7 cellular contexts compared by ENCODE assay signal in the genomic region with DNA sequence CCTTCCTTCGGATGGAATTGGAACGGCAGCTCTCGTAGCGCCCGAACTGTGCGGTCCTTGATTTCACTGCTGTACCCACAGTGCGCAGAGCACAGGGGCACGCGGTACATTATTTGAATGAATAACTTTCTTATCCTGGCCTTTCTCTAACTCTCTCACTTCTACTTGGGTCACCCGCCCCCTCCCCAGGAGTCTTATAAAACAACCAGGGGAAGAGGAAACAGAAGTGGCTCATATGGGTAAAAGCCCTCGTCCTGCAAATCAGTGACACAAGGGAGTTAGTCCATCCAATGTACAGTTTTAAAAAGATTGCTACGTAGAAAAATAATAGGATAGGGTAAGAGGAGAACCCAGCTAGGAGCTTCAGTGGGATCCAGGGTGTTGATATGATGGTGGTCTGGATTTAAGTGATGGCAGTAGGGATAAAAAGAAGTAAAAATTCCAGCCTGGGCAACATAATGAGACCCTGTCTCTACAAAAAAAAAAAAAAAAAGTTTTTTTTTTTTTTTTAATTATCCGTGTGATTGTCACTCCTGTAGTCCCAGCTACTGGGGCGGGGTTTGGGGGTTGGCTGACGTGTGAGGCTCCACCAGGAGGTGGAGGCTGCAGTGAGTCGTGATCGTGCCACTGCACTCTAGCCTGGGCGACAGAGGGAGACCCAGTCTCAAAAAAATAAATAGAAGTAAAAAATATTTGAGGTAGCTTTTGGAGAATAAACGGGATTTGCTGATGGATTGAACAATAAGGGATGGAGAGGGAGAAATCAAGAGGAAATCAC. TPM values are rescaled to one million over a fixed set of nuclear protein-coding genes. Genes with fewer than 3 reads are reported as not detected.
A peak's percentile ranks its signal among the peaks of the same experiment; 100 is the strongest.
DNase-seq lines count a peak whose midpoint lies in the region; ATAC-seq, FAIRE-seq and TF ChIP-seq lines count a peak whose summit lies in the region.

No MANE protein-coding gene starts in this region.

- H3K9me3 Mint-ChIP-seq in brain = peaks cover 0 to 2% (median 0%) of the 10 kb centered on the region in 5 experiments

- DNase-seq in HuH-7.5 (ENCODE audit: low spot score) (peak; percentile 33), SW 1271 (lab: John Stamatoyannopoulos, UW) (peak; percentile 23 to 36), HepG2 (ENCODE audit: low spot score) (no peak), GM13976 (ENCODE audit: low spot score) (no peak)
- DNase-seq in stimulated activated CD8-positive, alpha-beta memory T cell treated with anti-CD3 and anti-CD28 coated beads, Interleukin-15, amount 100 ng/mL, for 48 hours (ENCODE audit: low read depth in 2 of 2) = peak; percentile 32 to 44

- peak overlapping the region; percentile 49; the same call in 1 of the 2 replicates for H3K9ac ChIP-seq in HepG2 (ENCODE audit: insufficient read depth, low read depth, low read length)

- ATAC-seq in GM18520 (IDR thresholded peaks at IDR 0.05; ENCODE audit: unreplicated experiment) (peak; percentile 20), HepG2 (peak; percentile 78)

- H3K4me3 ChIP-seq in HepG2 (replicated peaks in 1 of 3; ENCODE audit: insufficient read depth in 1 of 3, low read depth in 2 of 3, low read length in 3 of 3) = peak overlapping the region; percentile 58 to 87 (median 61)

- no peak for TF ChIP-seq POLR2A in HepG2 (IDR thresholded peaks at IDR 0.05; ENCODE audit: insufficient read depth in 1 of 2, low read depth in 2 of 2, low read length in 2 of 2)

- H3K27ac Mint-ChIP-seq in brain = peak overlapping the region in 2 of 5 experiments; percentile 10 to 57

- WGBS in HepG2 (ENCODE audit: low lambda C conversion rate) = 1% methylated on average over 16 of the region's 19 CpGs

- peaks cover 36% of the 10 kb centered on the region for H3K4me1 ChIP-seq in HepG2 (ENCODE audit: insufficient read depth, low read length)

- H3K4me1 Mint-ChIP-seq in brain = peaks cover 23% of the 10 kb centered on the region

- BruUV-seq in HepG2 (replicated peaks; lab: Mats Ljungman, UMichigan) = no TSS peak

- no peaks in the 10 kb centered on the region for H3K36me3 ChIP-seq in HepG2 (replicated peaks in 1 of 2; ENCODE audit: control insufficient read depth in 1 of 2, insufficient read depth in 2 of 2, low read length in 2 of 2)

- H3K4me2 ChIP-seq in HepG2 (ENCODE audit: low read depth, low read length) = peak overlapping the region; percentile 81

- FAIRE-seq in HepG2 (lab: Jason Lieb, UNC) = no peak

- no peak for TF ChIP-seq RAD21 in HepG2 (CRISPR knock-in tag; IDR thresholded peaks at IDR 0.05)

- no peaks in the 10 kb centered on the region for H3K36me3 Mint-ChIP-seq in brain

- intact Hi-C loops in HepG2 (cut with micrococcal nuclease; ENCODE audit: unreplicated experiment) = no loop called here

- no peak overlapping the region for H3K27ac ChIP-seq in HepG2 (ENCODE audit: extremely low read length, insufficient read depth, low read length)

- H3K79me2 ChIP-seq in HepG2 (ENCODE audit: insufficient read depth, low read length) = no peaks in the 10 kb centered on the region

- POLR2A ChIA-PET in HepG2 (lab: Yijun Ruan, JAX) = interaction anchor here (0.9 kb wide), 1 partner anchor 9 kb away, joined by 3 read pairs; no protein-coding TSS in a partner anchor

- in situ Hi-C loops in HepG2 (cut with HindIII; ENCODE audit: extremely low pct_ligation_motif_present, low pct_unique_long_range_greater_than_20kb) (no loop called here), GM13976 (cut with MboI; ENCODE audit: low sequenced_read_pairs, unreplicated experiment) (no loop called here)

- no peaks in the 10 kb centered on the region for H4K20me1 ChIP-seq in HepG2 (ENCODE audit: insufficient read depth, low read length)

- peaks cover 0 to 2% of the 10 kb centered on the region in 2 experiments; a peak in 1 of 5 replicates for H3K27me3 ChIP-seq in HepG2 (ENCODE audit: control insufficient read depth in 1 of 2, insufficient read depth in 2 of 2, low read length in 2 of 2)

- TF ChIP-seq CTCF in brain (conservative IDR thresholded peaks at IDR 0.05) (peak in 1 of 2 experiments; percentile 10), HepG2 (CRISPR knock-in tag; IDR thresholded peaks at IDR 0.05) (no peak; the same call in 1 of the 2 replicates), GM13976 (IDR thresholded peaks at IDR 0.05; ENCODE audit: borderline replicate concordance, control extremely low read depth, extremely low read depth, insufficient read depth, missing control alignments) (no peak)

- H2AFZ ChIP-seq in HepG2 (ENCODE audit: low read length) = peak overlapping the region; percentile 78

- H3K9me3 ChIP-seq in HepG2 (ENCODE audit: low read length) = no peaks in the 10 kb centered on the region

- H3K27me3 Mint-ChIP-seq in brain = peaks cover 22% of the 10 kb centered on the region

- H3K4me3 Mint-ChIP-seq in brain = peak overlapping the region; percentile 88 to 91 (median 89)

- CTCF ChIA-PET in HepG2 (lab: Yijun Ruan, JAX; ENCODE audit: low intra/inter-chr PET ratio, low total read pairs) = no interaction called here

- no peak for TF ChIP-seq EP300 in HepG2 (IDR thresholded peaks at IDR 0.05; ENCODE audit: low read depth in 2 of 2, low read length in 2 of 2)
- TF ChIP-seq EP300 in HepG2 (CRISPR knock-in tag; IDR thresholded peaks at IDR 0.05; ENCODE audit: borderline replicate concordance) = no peak

TF ChIP-seq in HepG2, 621 proteins besides CTCF, POLR2A, EP300 and RAD21 (continues in another document):
- TF ChIP-seq ETV5 (CRISPR knock-in tag; IDR thresholded peaks at IDR 0.05; ENCODE audit: borderline replicate concordance) (0 out of 2 replicates have a peak, but pooled peaks have one; percentile 7), GFI1 (CRISPR knock-in tag; IDR thresholded peaks at IDR 0.05; ENCODE audit: borderline replicate concordance) (0 out of 2 replicates have a peak, but pooled peaks have one; percentile 5)

RNA-seq across cellular contexts. Expression of a gene that starts 7.1 kb away (rescaled TPM):
- polyA plus RNA-seq in brain (ENCODE audit: insufficient read depth, low read depth, low replicate concordance) = 25.2 TPM
- 33.7 and 37.6 TPM in 2 replicates for total RNA-seq in HepG2 (2016; rRNA removed; fragmentation: Illumina TruSeq; extraction: Trizol)
- total RNA-seq in HepG2 (2016; cell fraction: cytosol; rRNA removed; fragmentation: Illumina TruSeq; extraction: Trizol; ENCODE audit: low read depth) = 2.0 and 2.6 TPM in 2 replicates
- total RNA-seq in HepG2 (2016; cell fraction: insoluble cytoplasmic fraction; rRNA removed; fragmentation: Illumina TruSeq; extraction: Trizol) = 33.9 and 35.3 TPM in 2 replicates
- 9.5 and 10.0 TPM in 2 replicates for total RNA-seq in HepG2 (2016; cell fraction: membrane; rRNA removed; fragmentation: Illumina TruSeq; extraction: Trizol)
- total RNA-seq in HepG2 (2016; cell fraction: nucleus; rRNA removed; fragmentation: Illumina TruSeq; extraction: Trizol) = 18.8 and 19.9 TPM in 2 replicates
- 13.8 and 15.2 TPM in 2 replicates for polyA plus RNA-seq in HepG2 (2011; rRNA removed)
- polyA plus RNA-seq in HepG2 (2011; cell fraction: cytosol; rRNA removed) = 11.1 and 12.2 TPM in 2 replicates
- polyA plus RNA-seq in HepG2 (2011; cell fraction: nucleus; rRNA removed) = 22.6 and 24.9 TPM in 2 replicates
- polyA plus RNA-seq in HepG2 (2012) = 8.5 and 9.8 TPM in 2 replicates
- polyA plus RNA-seq in HepG2 (2016; cell fraction: cytosol; fragmentation: Illumina TruSeq; extraction: Trizol; ENCODE audit: low read depth) = 1.4 and 1.9 TPM in 2 replicates
- polyA plus RNA-seq in HepG2 (2016; cell fraction: insoluble cytoplasmic fraction; fragmentation: Illumina TruSeq; extraction: Trizol; ENCODE audit: low read depth) = 23.7 and 29.8 TPM in 2 replicates
- polyA plus RNA-seq in HepG2 (2016; cell fraction: membrane; fragmentation: Illumina TruSeq; extraction: Trizol; ENCODE audit: low read depth) = 4.5 and 4.6 TPM in 2 replicates
- 29.0 and 31.3 TPM in 2 replicates for polyA plus RNA-seq in HepG2 (2016; cell fraction: nucleus; fragmentation: Illumina TruSeq; extraction: Trizol; ENCODE audit: insufficient read depth, low read depth)
- polyA minus RNA-seq in HepG2 (2011; rRNA and poly(A)+ RNA removed; ENCODE audit: low replicate concordance) = 21.4 and 43.9 TPM in 2 replicates
- polyA minus RNA-seq in HepG2 (2011; cell fraction: cytosol; rRNA and poly(A)+ RNA removed) = 8.2 and 8.3 TPM in 2 replicates
- polyA minus RNA-seq in HepG2 (2011; cell fraction: nucleus; rRNA and poly(A)+ RNA removed) = 10.6 and 11.2 TPM in 2 replicates

RNA-seq across cellular contexts. Expression of a gene that starts 42.7 kb away (rescaled TPM):
- polyA plus RNA-seq in brain (ENCODE audit: insufficient read depth, low read depth, low replicate concordance) (36.5 TPM), HepG2 (2011; rRNA removed) (2.8 and 6.1 TPM in 2 replicates)
- 2.9 and 8.1 TPM in 2 replicates for total RNA-seq in HepG2 (2016; rRNA removed; fragmentation: Illumina TruSeq; extraction: Trizol)
- total RNA-seq in HepG2 (2016; cell fraction: cytosol; rRNA removed; fragmentation: Illumina TruSeq; extraction: Trizol; ENCODE audit: low read depth) = 0.88 and 1.3 TPM in 2 replicates
- 2.9 and 8.3 TPM in 2 replicates for total RNA-seq in HepG2 (2016; cell fraction: insoluble cytoplasmic fraction; rRNA removed; fragmentation: Illumina TruSeq; extraction: Trizol)
- 1.6 and 1.8 TPM in 2 replicates for total RNA-seq in HepG2 (2016; cell fraction: membrane; rRNA removed; fragmentation: Illumina TruSeq; extraction: Trizol)
- total RNA-seq in HepG2 (2016; cell fraction: nucleus; rRNA removed; fragmentation: Illumina TruSeq; extraction: Trizol) = 6.1 TPM in 2 replicates
- 2.6 and 5.3 TPM in 2 replicates for polyA plus RNA-seq in HepG2 (2011; cell fraction: cytosol; rRNA removed)
- 7.4 and 7.5 TPM in 2 replicates for polyA plus RNA-seq in HepG2 (2011; cell fraction: nucleus; rRNA removed)
- polyA plus RNA-seq in HepG2 (2012) = 1.9 and 2.5 TPM in 2 replicates
- polyA plus RNA-seq in HepG2 (2016; cell fraction: cytosol; fragmentation: Illumina TruSeq; extraction: Trizol; ENCODE audit: low read depth) = 0.71 and 1.1 TPM in 2 replicates
- polyA plus RNA-seq in HepG2 (2016; cell fraction: insoluble cytoplasmic fraction; fragmentation: Illumina TruSeq; extraction: Trizol; ENCODE audit: low read depth) = 2.5 and 3.1 TPM in 2 replicates
- polyA plus RNA-seq in HepG2 (2016; cell fraction: membrane; fragmentation: Illumina TruSeq; extraction: Trizol; ENCODE audit: low read depth) = 0.88 and 1.5 TPM in 2 replicates
- polyA plus RNA-seq in HepG2 (2016; cell fraction: nucleus; fragmentation: Illumina TruSeq; extraction: Trizol; ENCODE audit: insufficient read depth, low read depth) = 9.0 and 10.9 TPM in 2 replicates
- polyA minus RNA-seq in HepG2 (2011; rRNA and poly(A)+ RNA removed; ENCODE audit: low replicate concordance) = 0.07 and 3.2 TPM in 2 replicates
- polyA minus RNA-seq in HepG2 (2011; cell fraction: cytosol; rRNA and poly(A)+ RNA removed) = 2.1 and 2.4 TPM in 2 replicates
- 2.6 and 3.9 TPM in 2 replicates for polyA minus RNA-seq in HepG2 (2011; cell fraction: nucleus; rRNA and poly(A)+ RNA removed)

Comparison
In these comparisons a context has a peak if more than half of its experiments do, and no peak if none do; other contexts are left out.
1. DNase-seq: peak in HuH-7.5 (single experiment), SW 1271 (2 of 2) and stimulated activated CD8-positive, alpha-beta memory T cell treated with anti-CD3 and anti-CD28 coated beads, Interleukin-15, amount 100 ng/mL, for 48 hours (2 of 2); none in HepG2 (single experiment) and GM13976 (single experiment).